In the genomic region with DNA sequence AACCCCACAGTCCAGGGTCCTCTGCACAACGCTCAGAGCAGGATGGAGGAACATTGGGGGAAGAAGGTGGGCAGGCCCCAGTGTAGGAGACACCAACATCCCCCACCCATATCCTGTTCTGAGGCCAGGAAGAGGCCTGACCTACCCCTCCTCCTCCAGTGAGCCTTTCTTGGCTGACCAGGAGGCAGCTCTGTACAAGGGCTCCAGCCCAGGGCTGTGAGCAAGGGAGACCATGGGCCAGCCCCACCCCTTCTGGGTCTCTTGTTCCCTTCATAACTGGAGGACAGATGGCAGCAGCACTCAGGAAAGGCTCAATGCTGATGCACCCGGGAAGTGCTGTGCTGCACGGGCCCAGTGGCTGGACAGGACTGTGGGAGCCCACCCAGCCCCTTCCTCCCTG, we compare ENCODE assay signal across 9 cellular contexts. TPM values are rescaled to one million over a fixed set of nuclear protein-coding genes. Genes with fewer than 3 reads are reported as not detected.
A peak's percentile ranks its signal among the peaks of the same experiment; 100 is the strongest.
DNase-seq lines count a peak whose midpoint lies in the region; ATAC-seq, FAIRE-seq and TF ChIP-seq lines count a peak whose summit lies in the region.
"Not testable (repeated sequence)": the region's sequence is repeated elsewhere in the genome, so short reads cannot be mapped to it uniquely, and the experiment has no call there.
"Had no signal": no experiment of that assay in that cellular context is flagged by ENCODE, and none has a peak within 500 bp of the region (broad histone marks: within the 10 kb centered on the region; RNA-seq: fewer than 3 reads in every experiment).

No MANE protein-coding gene starts in this region.

- not testable (repeated sequence) for H3K4me1 ChIP-seq in HCT116 (ENCODE audit: control insufficient read depth in 1 of 2, insufficient read depth in 2 of 2, low read length in 2 of 2); Panc1 (ENCODE audit: control insufficient read depth, insufficient read depth, low read length); K562 (replicated peaks in 1 of 2; ENCODE audit: control insufficient read depth in 2 of 2, insufficient read depth in 2 of 2, low read length in 2 of 2); heart left ventricle; right cardiac atrium (ENCODE audit: control insufficient read depth, insufficient read depth, low read length); HepG2 (ENCODE audit: insufficient read depth, low read length)

- H3K4me3 ChIP-seq in HCT116 (replicated peaks in 1 of 2; ENCODE audit: low read depth in 1 of 2, low read length in 2 of 2); Panc1 (ENCODE audit: low read depth in 2 of 2, low read length in 2 of 2); K562; heart left ventricle; right cardiac atrium (ENCODE audit: low read length); HepG2 (replicated peaks in 1 of 3; ENCODE audit: insufficient read depth in 1 of 3, low read depth in 2 of 3, low read length in 3 of 3): not testable (repeated sequence)

- in situ Hi-C loops in Panc1 (cut with HindIII; ENCODE audit: low pct_unique_long_range_greater_than_20kb, low sequenced_read_pairs); K562 (cut with MboI); HepG2 (cut with HindIII; ENCODE audit: extremely low pct_ligation_motif_present, low pct_unique_long_range_greater_than_20kb): not testable (repeated sequence)

- H3K27ac ChIP-seq in HCT116 (ENCODE audit: low read depth, low read length); Panc1 (ENCODE audit: low read length); K562 (ENCODE audit: extremely low read depth, low read depth, low read length); heart left ventricle; right cardiac atrium (ENCODE audit: low read length); HepG2 (ENCODE audit: extremely low read length, insufficient read depth, low read length): not testable (repeated sequence)

- CTCF ChIA-PET in HCT116 (lab: Charles Lee); Panc1 (lab: Charles Lee); K562 (lab: Yijun Ruan, JAX; ENCODE audit: low intra/inter-chr PET ratio); HepG2 (lab: Yijun Ruan, JAX; ENCODE audit: low intra/inter-chr PET ratio, low total read pairs): not testable (repeated sequence)

- TF ChIP-seq CTCF in HCT116 (IDR thresholded peaks at IDR 0.05 in 2 of 3, conservative IDR thresholded peaks at IDR 0.05 in 1 of 3; ENCODE audit: borderline replicate concordance in 1 of 3, insufficient read depth in 1 of 3, low read depth in 2 of 3, low read length in 2 of 3); Panc1 (IDR thresholded peaks at IDR 0.05); K562 (IDR thresholded peaks at IDR 0.05 in 2 of 3, conservative IDR thresholded peaks at IDR 0.05 in 1 of 3; ENCODE audit: insufficient read depth in 2 of 3, low read depth in 1 of 3, low read length in 3 of 3); heart left ventricle (IDR thresholded peaks at IDR 0.05); HepG2 (CRISPR knock-in tag; IDR thresholded peaks at IDR 0.05): not testable (repeated sequence)

- WGBS in K562 (ENCODE audit: insufficient coverage, low coverage, missing lambda C conversion rate): no CpG with 5 or more reads among the region's 3 CpGs
- no CpG with 5 or more reads among the region's 3 CpGs for WGBS in heart left ventricle, 4 donors
- WGBS in right cardiac atrium: no CpG with 5 or more reads among the region's 3 CpGs
- no CpG with 5 or more reads among the region's 3 CpGs for WGBS in HepG2 (ENCODE audit: low lambda C conversion rate)

- not testable (repeated sequence) for H3K4me2 ChIP-seq in HCT116 (ENCODE audit: low read length); K562 (ENCODE audit: insufficient read depth, low read length); HepG2 (ENCODE audit: low read depth, low read length)

- intact Hi-C loops in HCT116 (cut with micrococcal nuclease); Panc1 (cut with micrococcal nuclease; ENCODE audit: unreplicated experiment); K562 (cut with micrococcal nuclease); heart left ventricle (cut with DNase I); right cardiac atrium (cut with DNase I); HepG2 (cut with micrococcal nuclease; ENCODE audit: unreplicated experiment); sciatic nerve (cut with DNase I): not testable (repeated sequence)

- not testable (repeated sequence) for H3K9me1 ChIP-seq in K562 (ENCODE audit: control insufficient read depth, insufficient read depth, low read length)

- RAD21 ChIA-PET in HCT116 (lab: Charles Lee; ENCODE audit: low non-redundant PET in 1 of 2, low total read pairs in 2 of 2, uncharacterized antibody in 2 of 2, unreplicated experiment in 2 of 2): not testable (repeated sequence)

- not testable (repeated sequence) for H3K79me2 ChIP-seq in HCT116 (ENCODE audit: insufficient read depth, low read length); K562 (ENCODE audit: control insufficient read depth, insufficient read depth, low read length); HepG2 (ENCODE audit: insufficient read depth, low read length)

- not testable (repeated sequence) for H4K20me1 ChIP-seq in HCT116 (ENCODE audit: insufficient read depth); K562 (replicated peaks; ENCODE audit: control insufficient read depth, insufficient read depth, low read length); HepG2 (ENCODE audit: insufficient read depth, low read length)

- not testable (repeated sequence) for H3K9ac ChIP-seq in HCT116 (ENCODE audit: low read length); K562 (ENCODE audit: insufficient read depth in 1 of 2, low read depth in 2 of 2, low read length in 2 of 2); HepG2 (ENCODE audit: insufficient read depth, low read depth, low read length)

- not testable (repeated sequence) for H3K9me3 ChIP-seq in HCT116 (ENCODE audit: control insufficient read depth in 1 of 2, insufficient read depth in 1 of 2, low read depth in 1 of 2, low read length in 2 of 2); Panc1 (ENCODE audit: control insufficient read depth, insufficient read depth, low read depth, low read length); K562 (replicated peaks; ENCODE audit: control insufficient read depth, insufficient read depth, low read depth, low read length); heart left ventricle; right cardiac atrium (ENCODE audit: control insufficient read depth, low read length); HepG2 (ENCODE audit: low read length)

- not testable (repeated sequence) for FAIRE-seq in K562 (lab: Jason Lieb, UNC); HepG2 (lab: Jason Lieb, UNC)

- not testable (repeated sequence) for TF ChIP-seq EP300 in K562 (IDR thresholded peaks at IDR 0.05; ENCODE audit: low read length); HepG2 (IDR thresholded peaks at IDR 0.05; ENCODE audit: low read depth in 2 of 2, low read length in 2 of 2); HepG2 (CRISPR knock-in tag; IDR thresholded peaks at IDR 0.05; ENCODE audit: borderline replicate concordance)

- not testable (repeated sequence) for TF ChIP-seq POLR2A in HCT116 (IDR thresholded peaks at IDR 0.05; ENCODE audit: borderline replicate concordance, extremely low read depth, insufficient read depth, insufficient read length); K562 (conservative IDR thresholded peaks at IDR 0.05); heart left ventricle (IDR thresholded peaks at IDR 0.05); HepG2 (IDR thresholded peaks at IDR 0.05; ENCODE audit: insufficient read depth in 1 of 2, low read depth in 2 of 2, low read length in 2 of 2)

- TF ChIP-seq RAD21 in HCT116 (IDR thresholded peaks at IDR 0.05; ENCODE audit: low read depth); K562 (CRISPR knock-in tag; conservative IDR thresholded peaks at IDR 0.05 in 1 of 2, IDR thresholded peaks at IDR 0.05 in 1 of 2); HepG2 (CRISPR knock-in tag; IDR thresholded peaks at IDR 0.05): not testable (repeated sequence)

- H2AFZ ChIP-seq in HCT116 (ENCODE audit: low read depth, low read length, poor library complexity, severe bottlenecking); K562 (ENCODE audit: low read depth, low read length); HepG2 (ENCODE audit: low read length): not testable (repeated sequence)

- ATAC-seq in HCT116 (peak; percentile 22; the same call in 1 of the 2 replicates), Panc1 (peak; percentile 65; the same call in 1 of the 2 replicates), K562 (peak; percentile 50), heart left ventricle (peak; percentile 23 to 70 (median 46)), right cardiac atrium (peak; percentile 60 to 62), HepG2 (peak; percentile 52), sciatic nerve (peak; percentile 18)

- BruUV-seq in HCT116 (replicated peaks; lab: Mats Ljungman, UMichigan); Panc1 (replicated peaks; lab: Mats Ljungman, UMichigan); K562 (replicated peaks; lab: Mats Ljungman, UMichigan); HepG2 (replicated peaks; lab: Mats Ljungman, UMichigan): not testable (repeated sequence)

- POLR2A ChIA-PET in HCT116 (lab: Charles Lee); Panc1 (lab: Charles Lee); K562 (lab: Yijun Ruan, JAX); HepG2 (lab: Yijun Ruan, JAX): not testable (repeated sequence)

- H3K27me3 ChIP-seq in HCT116 (ENCODE audit: insufficient read depth, low read length); Panc1 (ENCODE audit: control insufficient read depth, insufficient read depth, low read length); K562 (ENCODE audit: control insufficient read depth in 2 of 2, insufficient read depth in 2 of 2, low read length in 2 of 2); heart left ventricle; right cardiac atrium (ENCODE audit: control insufficient read depth, insufficient read depth); HepG2 (ENCODE audit: control insufficient read depth in 1 of 2, insufficient read depth in 2 of 2, low read length in 2 of 2): not testable (repeated sequence)

- DNase-seq in HCT116 (ENCODE audit: low read depth, low spot score); Panc1 (ENCODE audit: low read depth, low spot score); K562 (ENCODE audit: extremely low read depth in 1 of 4, low spot score in 3 of 4); heart left ventricle; right cardiac atrium; HepG2 (ENCODE audit: low spot score); sciatic nerve (ENCODE audit: low spot score): not testable (repeated sequence)

- not testable (repeated sequence) for H3K9me2 ChIP-seq in HCT116 (ENCODE audit: insufficient read depth)

- not testable (repeated sequence) for H3K36me3 ChIP-seq in HCT116 (ENCODE audit: control insufficient read depth in 1 of 2, insufficient read depth in 2 of 2, low read length in 2 of 2); Panc1 (ENCODE audit: control insufficient read depth, insufficient read depth, low read length); K562 (ENCODE audit: control insufficient read depth, insufficient read depth, low read length); heart left ventricle; HepG2 (replicated peaks in 1 of 2; ENCODE audit: control insufficient read depth in 1 of 2, insufficient read depth in 2 of 2, low read length in 2 of 2)

RNA-seq across cellular contexts. Expression of a gene that starts 47.0 kb away (rescaled TPM):
- total RNA-seq in HCT116 (2021; ENCODE audit: unreplicated experiment) (0.44 TPM), Panc1 (2021; ENCODE audit: unreplicated experiment) (0.31 TPM), K562 (2014; rRNA removed) (not detected in 2 replicates), K562 (2014; rRNA removed; fragmentation: Illumina TruSeq; extraction: Trizol) (not detected in 2 replicates), K562 (2015; rRNA removed; fragmentation: Illumina TruSeq; extraction: Trizol) (not detected in 2 replicates), K562 (2021) (0.22 TPM in 1 of 2 replicates, not detected in the other), heart left ventricle (1 to 10 TPM in 5 of 9 donors, under 1 TPM in 3, not detected in 1; 0.69 to 5.9 (median 1.5) TPM), right cardiac atrium (1 to 10 TPM in 3 of 4 donors, under 1 TPM in 1; 0.76 to 2.5 (median 1.5) TPM), HepG2 (2016; rRNA removed; fragmentation: Illumina TruSeq; extraction: Trizol) (not detected in 2 replicates), sciatic nerve (5.2 TPM)
- polyA plus RNA-seq in HCT116 (2012): not detected in 2 replicates
- not detected for polyA plus RNA-seq in Panc1 (2012; ENCODE audit: insufficient read length)
- total RNA-seq in K562 (2011; cell fraction: chromatin; rRNA removed; ENCODE audit: low replicate concordance): 0.48 and 0.81 TPM in 2 replicates
- not detected in 2 replicates for total RNA-seq in K562 (2011; cell fraction: nucleolus; rRNA removed)
- total RNA-seq in K562 (2011; cell fraction: nucleoplasm; rRNA removed): 0.37 TPM in 1 of 2 replicates, not detected in the other
- polyA plus RNA-seq in K562 (2011; rRNA removed) (0.11 TPM in 1 of 2 replicates, not detected in the other), K562 (2014; fragmentation: Illumina TruSeq; extraction: Trizol) (not detected in 2 replicates), K562 (2014; fragmentation: Nextera tagmentation; extraction: Ambion mirVana) (not detected), K562 (2014; rRNA removed) (not detected in 2 replicates), heart left ventricle (1 to 10 TPM; 1.5 to 2.0 TPM), right cardiac atrium (1.1 TPM), HepG2 (2011; rRNA removed) (0.62 and 0.65 TPM in 2 replicates)
- polyA plus RNA-seq in K562 (2011; cell fraction: cytosol; rRNA removed): not detected in 2 replicates
- polyA plus RNA-seq in K562 (2011; cell fraction: nucleus; rRNA removed): not detected in 2 replicates
- not detected in 2 replicates for polyA plus RNA-seq in K562 (2012)
- polyA minus RNA-seq in K562 (2011; rRNA and poly(A)+ RNA removed): not detected in 2 replicates
- not detected in 2 replicates for polyA minus RNA-seq in K562 (2011; cell fraction: cytosol; rRNA and poly(A)+ RNA removed)
- not detected in 2 replicates for polyA minus RNA-seq in K562 (2011; cell fraction: nucleus; rRNA and poly(A)+ RNA removed)
- total RNA-seq in HepG2 (2016; cell fraction: cytosol; rRNA removed; fragmentation: Illumina TruSeq; extraction: Trizol; ENCODE audit: low read depth): not detected in 2 replicates
- not detected in 2 replicates for total RNA-seq in HepG2 (2016; cell fraction: insoluble cytoplasmic fraction; rRNA removed; fragmentation: Illumina TruSeq; extraction: Trizol)
- not detected in 2 replicates for total RNA-seq in HepG2 (2016; cell fraction: membrane; rRNA removed; fragmentation: Illumina TruSeq; extraction: Trizol)
- not detected in 2 replicates for total RNA-seq in HepG2 (2016; cell fraction: nucleus; rRNA removed; fragmentation: Illumina TruSeq; extraction: Trizol)
- 0.13 and 0.36 TPM in 2 replicates for polyA plus RNA-seq in HepG2 (2011; cell fraction: cytosol; rRNA removed)
- polyA plus RNA-seq in HepG2 (2011; cell fraction: nucleus; rRNA removed): 1.1 and 1.5 TPM in 2 replicates
- polyA plus RNA-seq in HepG2 (2012): 0.43 TPM in 1 of 2 replicates, not detected in the other
- not detected in 2 replicates for polyA plus RNA-seq in HepG2 (2016; cell fraction: cytosol; fragmentation: Illumina TruSeq; extraction: Trizol; ENCODE audit: low read depth)
- polyA plus RNA-seq in HepG2 (2016; cell fraction: insoluble cytoplasmic fraction; fragmentation: Illumina TruSeq; extraction: Trizol; ENCODE audit: low read depth): not detected in 2 replicates
- polyA plus RNA-seq in HepG2 (2016; cell fraction: membrane; fragmentation: Illumina TruSeq; extraction: Trizol; ENCODE audit: low read depth): not detected in 2 replicates
- not detected in 2 replicates for polyA plus RNA-seq in HepG2 (2016; cell fraction: nucleus; fragmentation: Illumina TruSeq; extraction: Trizol; ENCODE audit: insufficient read depth, low read depth)
- polyA minus RNA-seq in HepG2 (2011; rRNA and poly(A)+ RNA removed; ENCODE audit: low replicate concordance): 0.44 and 1.0 TPM in 2 replicates
- polyA minus RNA-seq in HepG2 (2011; cell fraction: cytosol; rRNA and poly(A)+ RNA removed): not detected in 2 replicates
- polyA minus RNA-seq in HepG2 (2011; cell fraction: nucleus; rRNA and poly(A)+ RNA removed): 3.5 and 4.8 TPM in 2 replicates
- total RNA-seq: Calu3, H7 had no signal
